Comparison of ENCODE assay signal across 20 cellular contexts in genomic region chr1:111906816-111907215, GRCh38.
"Had no signal": no experiment of that assay in that cellular context is flagged by ENCODE, and none has a peak within 500 bp of the region (broad histone marks: within the 10 kb centered on the region; RNA-seq: fewer than 3 reads in every experiment).

No MANE protein-coding gene starts in this region.

- H3K27me3 ChIP-seq: right lobe of liver, testis, tibial nerve, upper lobe of right lung, vagina had no signal

- H3K36me3 ChIP-seq: heart right ventricle, neutrophil, right lobe of liver, tibial nerve, upper lobe of right lung, vagina had no signal

- H3K9me3 ChIP-seq: heart right ventricle, neutrophil, psoas muscle, right lobe of liver, testis, tibial nerve, upper lobe of right lung, vagina had no signal

- DNase-seq: dermis blood vessel endothelial cell; heart right ventricle; hypothalamus; kidney glomerular epithelial cell; mesendoderm; naive thymus-derived CD4-positive, alpha-beta T cell; nephron progenitor cell; psoas muscle; retina; right lobe of liver; stimulated activated CD4-positive, alpha-beta T cell treated with anti-CD3 and anti-CD28 coated beads, Interleukin-2, amount 100 ng/mL, for 24 hours; stimulated activated CD4-positive, alpha-beta T cell treated with anti-CD3 and anti-CD28 coated beads, Interleukin-4, amount 100 ng/mL, for 4 hours; stimulated activated naive B cell treated with anti-CD40 and anti-IgM and Interleukin-4, amounts not matched to agents 10 μg/mL and 1 μg/mL and 100 μg/mL, for 72 hours; stimulated activated naive CD8-positive, alpha-beta T cell treated with anti-CD3 and anti-CD28 coated beads, Interleukin-15, amount 100 ng/mL, for 72 hours; testis; upper lobe of right lung had no signal

- H3K4me3 ChIP-seq: heart right ventricle, psoas muscle, right lobe of liver, skin epidermis, testis, tibial nerve, upper lobe of right lung, vagina had no signal

- H3K4me1 ChIP-seq: right lobe of liver, testis, tibial nerve, upper lobe of right lung, vagina had no signal

- H3K27ac ChIP-seq: heart right ventricle, neutrophil, psoas muscle, right lobe of liver, skin epidermis, testis, tibial nerve, upper lobe of right lung, vagina had no signal

- ATAC-seq: heart right ventricle; naive thymus-derived CD4-positive, alpha-beta T cell; right lobe of liver; stimulated activated naive B cell treated with anti-CD40 and anti-IgM and Interleukin-4, amounts not matched to agents 10 μg/mL and 1 μg/mL and 100 μg/mL, for 72 hours; upper lobe of right lung had no signal
